Comparison of ENCODE assay signal across 27 cellular contexts in genomic region chr12:42346603-42347002, GRCh38.
"Had no signal": no experiment of that assay in that cellular context is flagged by ENCODE, and none has a peak within 500 bp of the region (broad histone marks: within the 10 kb centered on the region; RNA-seq: fewer than 3 reads in every experiment).

No MANE protein-coding gene starts in this region.

- H3K27ac ChIP-seq: adrenal gland, body of pancreas, breast epithelium, coronary artery, SK-N-MC had no signal

- H3K27me3 Mint-ChIP-seq: activated CD4-positive, alpha-beta T cell treated with anti-CD3 and anti-CD28 coated beads, Interleukin-2, amount 10 ng/mL, durations not matched to agents 24 days and 14 days; activated CD8-positive, alpha-beta memory T cell treated with anti-CD3 and anti-CD28 coated beads, Interleukin-2, amount 10 ng/mL, durations not matched to agents 7 days and 5 days; activated naive CD8-positive, alpha-beta T cell treated with anti-CD3 and anti-CD28 coated beads, Interleukin-2, amount 10 ng/mL, durations not matched to agents 7 days and 5 days had no signal

- ATAC-seq: activated CD8-positive, alpha-beta memory T cell treated with anti-CD3 and anti-CD28 coated beads, Interleukin-2, amount 10 ng/mL, durations not matched to agents 7 days and 5 days; body of pancreas had no signal

- H3K4me3 Mint-ChIP-seq: activated CD4-positive, alpha-beta T cell treated with anti-CD3 and anti-CD28 coated beads, Interleukin-2, amount 10 ng/mL, durations not matched to agents 24 days and 14 days; activated CD8-positive, alpha-beta memory T cell treated with anti-CD3 and anti-CD28 coated beads, Interleukin-2, amount 10 ng/mL, durations not matched to agents 7 days and 5 days; activated naive CD8-positive, alpha-beta T cell treated with anti-CD3 and anti-CD28 coated beads, Interleukin-2, amount 10 ng/mL, durations not matched to agents 7 days and 5 days had no signal

- H3K4me1 ChIP-seq: body of pancreas, breast epithelium had no signal

- H3K36me3 ChIP-seq: breast epithelium had no signal

- H3K27me3 ChIP-seq: adrenal gland, body of pancreas, breast epithelium had no signal

- H3K4me1 Mint-ChIP-seq: activated CD4-positive, alpha-beta T cell treated with anti-CD3 and anti-CD28 coated beads, Interleukin-2, amount 10 ng/mL, durations not matched to agents 24 days and 14 days had no signal

- DNase-seq: activated CD4-positive, alpha-beta T cell treated with anti-CD3 and anti-CD28 coated beads, Interleukin-2, amount 10 ng/mL, durations not matched to agents 24 days and 14 days; activated CD4-positive, alpha-beta T cell treated with anti-CD3 and anti-CD28 coated beads, Interleukin-2, amount 50 U/mL, for 4 hours; activated CD8-positive, alpha-beta memory T cell treated with anti-CD3 and anti-CD28 coated beads for 24 hours; activated CD8-positive, alpha-beta memory T cell treated with anti-CD3 and anti-CD28 coated beads, Interleukin-2, amount 10 ng/mL, durations not matched to agents 7 days and 5 days; activated CD8-positive, alpha-beta memory T cell treated with anti-CD3 and anti-CD28 coated beads, Interleukin-2, amount 50 U/mL, for 48 hours; activated effector memory CD4-positive, alpha-beta T cell treated with anti-CD3 and anti-CD28 coated beads, Interleukin-2, amount 50 U/mL, for 16 hours; activated naive CD4-positive, alpha-beta T cell; activated naive CD4-positive, alpha-beta T cell treated with anti-CD3 and anti-CD28 coated beads, Interleukin-2, amount 50 U/mL, for 16 hours; activated naive CD8-positive, alpha-beta T cell treated with anti-CD3 and anti-CD28 coated beads, Interleukin-2, amount 10 ng/mL, durations not matched to agents 7 days and 5 days; activated T-cell treated with anti-CD3 and anti-CD28 coated beads, Interleukin-2, amount 50 U/mL, for 48 hours; adrenal gland; body of pancreas; Karpas-422; NCI-H1105; NCI-H1417 treated with DMSO at 0.1 percent for 48 hours; NCI-H187 treated with DMSO at 0.1 percent for 48 hours; NCI-H2081; NCI-H2171 treated with DMSO at 0.1 percent for 48 hours; NCI-H2227 treated with DMSO at 0.1 percent for 48 hours; NCI-H446; NCI-H69; OCI-M1; Right ventricle myocardium superior; T1000 had no signal

- H3K27ac Mint-ChIP-seq: activated CD4-positive, alpha-beta T cell treated with anti-CD3 and anti-CD28 coated beads, Interleukin-2, amount 10 ng/mL, durations not matched to agents 24 days and 14 days; activated CD8-positive, alpha-beta memory T cell treated with anti-CD3 and anti-CD28 coated beads, Interleukin-2, amount 10 ng/mL, durations not matched to agents 7 days and 5 days; activated naive CD8-positive, alpha-beta T cell treated with anti-CD3 and anti-CD28 coated beads, Interleukin-2, amount 10 ng/mL, durations not matched to agents 7 days and 5 days had no signal

- H3K4me3 ChIP-seq: adrenal gland, body of pancreas, breast epithelium, coronary artery, SK-N-MC had no signal

- H3K9me3 Mint-ChIP-seq: activated CD4-positive, alpha-beta T cell treated with anti-CD3 and anti-CD28 coated beads, Interleukin-2, amount 10 ng/mL, durations not matched to agents 24 days and 14 days; activated naive CD8-positive, alpha-beta T cell treated with anti-CD3 and anti-CD28 coated beads, Interleukin-2, amount 10 ng/mL, durations not matched to agents 7 days and 5 days had no signal

- H3K9me3 ChIP-seq: adrenal gland, body of pancreas, breast epithelium had no signal
